1 cellular context compared by ENCODE assay signal in the genomic region with DNA sequence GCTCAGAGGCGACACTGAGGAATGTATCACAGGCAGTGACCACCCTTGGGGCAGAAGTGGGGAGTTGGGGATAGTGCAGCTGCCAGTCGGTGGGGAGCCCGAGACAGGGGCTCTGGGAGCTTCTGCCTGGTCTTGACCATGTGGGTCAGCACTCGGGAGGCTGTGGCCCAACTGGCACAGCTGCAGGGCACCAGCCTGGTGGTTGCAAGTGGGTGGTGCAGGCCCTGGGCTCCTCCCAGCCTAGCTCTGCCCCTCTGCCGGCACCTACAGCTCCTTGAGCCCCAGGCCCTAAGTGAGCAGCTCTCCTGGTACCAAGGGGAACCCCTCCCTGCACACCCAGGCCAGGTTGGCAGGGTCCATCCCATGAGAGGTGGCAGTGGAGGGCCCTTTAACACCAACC.
TF ChIP-seq lines count a peak whose summit lies in the region.

No MANE protein-coding gene starts in this region.

TF ChIP-seq in GM12878, 131 proteins besides CTCF, POLR2A, EP300 and RAD21 (continued from another document):
- TF ChIP-seq, protein P1, sequence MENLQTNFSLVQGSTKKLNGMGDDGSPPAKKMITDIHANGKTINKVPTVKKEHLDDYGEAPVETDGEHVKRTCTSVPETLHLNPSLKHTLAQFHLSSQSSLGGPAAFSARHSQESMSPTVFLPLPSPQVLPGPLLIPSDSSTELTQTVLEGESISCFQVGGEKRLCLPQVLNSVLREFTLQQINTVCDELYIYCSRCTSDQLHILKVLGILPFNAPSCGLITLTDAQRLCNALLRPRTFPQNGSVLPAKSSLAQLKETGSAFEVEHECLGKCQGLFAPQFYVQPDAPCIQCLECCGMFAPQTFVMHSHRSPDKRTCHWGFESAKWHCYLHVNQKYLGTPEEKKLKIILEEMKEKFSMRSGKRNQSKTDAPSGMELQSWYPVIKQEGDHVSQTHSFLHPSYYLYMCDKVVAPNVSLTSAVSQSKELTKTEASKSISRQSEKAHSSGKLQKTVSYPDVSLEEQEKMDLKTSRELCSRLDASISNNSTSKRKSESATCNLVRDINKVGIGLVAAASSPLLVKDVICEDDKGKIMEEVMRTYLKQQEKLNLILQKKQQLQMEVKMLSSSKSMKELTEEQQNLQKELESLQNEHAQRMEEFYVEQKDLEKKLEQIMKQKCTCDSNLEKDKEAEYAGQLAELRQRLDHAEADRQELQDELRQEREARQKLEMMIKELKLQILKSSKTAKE (IDR thresholded peaks at IDR 0.05; ENCODE audit: low read depth, poor library complexity, severe bottlenecking), result no peak
- TF ChIP-seq, protein P2, sequence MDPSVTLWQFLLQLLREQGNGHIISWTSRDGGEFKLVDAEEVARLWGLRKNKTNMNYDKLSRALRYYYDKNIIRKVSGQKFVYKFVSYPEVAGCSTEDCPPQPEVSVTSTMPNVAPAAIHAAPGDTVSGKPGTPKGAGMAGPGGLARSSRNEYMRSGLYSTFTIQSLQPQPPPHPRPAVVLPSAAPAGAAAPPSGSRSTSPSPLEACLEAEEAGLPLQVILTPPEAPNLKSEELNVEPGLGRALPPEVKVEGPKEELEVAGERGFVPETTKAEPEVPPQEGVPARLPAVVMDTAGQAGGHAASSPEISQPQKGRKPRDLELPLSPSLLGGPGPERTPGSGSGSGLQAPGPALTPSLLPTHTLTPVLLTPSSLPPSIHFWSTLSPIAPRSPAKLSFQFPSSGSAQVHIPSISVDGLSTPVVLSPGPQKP (IDR thresholded peaks at IDR 0.05; ENCODE audit: low read depth, low read length), result no peak
- TF ChIP-seq, protein P3, sequence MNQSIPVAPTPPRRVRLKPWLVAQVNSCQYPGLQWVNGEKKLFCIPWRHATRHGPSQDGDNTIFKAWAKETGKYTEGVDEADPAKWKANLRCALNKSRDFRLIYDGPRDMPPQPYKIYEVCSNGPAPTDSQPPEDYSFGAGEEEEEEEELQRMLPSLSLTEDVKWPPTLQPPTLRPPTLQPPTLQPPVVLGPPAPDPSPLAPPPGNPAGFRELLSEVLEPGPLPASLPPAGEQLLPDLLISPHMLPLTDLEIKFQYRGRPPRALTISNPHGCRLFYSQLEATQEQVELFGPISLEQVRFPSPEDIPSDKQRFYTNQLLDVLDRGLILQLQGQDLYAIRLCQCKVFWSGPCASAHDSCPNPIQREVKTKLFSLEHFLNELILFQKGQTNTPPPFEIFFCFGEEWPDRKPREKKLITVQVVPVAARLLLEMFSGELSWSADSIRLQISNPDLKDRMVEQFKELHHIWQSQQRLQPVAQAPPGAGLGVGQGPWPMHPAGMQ (IDR thresholded peaks at IDR 0.05; ENCODE audit: borderline replicate concordance), result no peak
- TF ChIP-seq IKZF2 (IDR thresholded peaks at IDR 0.05) (no peak), PAX5 (IDR thresholded peaks at IDR 0.05; ENCODE audit: borderline replicate concordance, low read depth, low read length) (no peak), ZZZ3 (IDR thresholded peaks at IDR 0.05; ENCODE audit: control insufficient read depth, insufficient read length, low read depth) (no peak), GATAD2B (conservative IDR thresholded peaks at IDR 0.05; ENCODE audit: low read depth) (no peak), WRNIP1 (IDR thresholded peaks at IDR 0.05; ENCODE audit: borderline replicate concordance, low read depth, low read length) (no peak), JUND (IDR thresholded peaks at IDR 0.05; ENCODE audit: low read depth, low read length) (no peak), RAD51 (IDR thresholded peaks at IDR 0.05) (no peak), SPI1 (IDR thresholded peaks at IDR 0.05; ENCODE audit: borderline replicate concordance, insufficient read depth, low read depth, low read length) (no peak), FOXM1 (IDR thresholded peaks at IDR 0.05; ENCODE audit: low read depth, low read length) (no peak), PML (IDR thresholded peaks at IDR 0.05; ENCODE audit: low read length) (no peak), NR2C2 (IDR thresholded peaks at IDR 0.05; ENCODE audit: borderline replicate concordance, control insufficient read depth, insufficient read length, low read depth) (no peak)
- TF ChIP-seq, protein P4, sequence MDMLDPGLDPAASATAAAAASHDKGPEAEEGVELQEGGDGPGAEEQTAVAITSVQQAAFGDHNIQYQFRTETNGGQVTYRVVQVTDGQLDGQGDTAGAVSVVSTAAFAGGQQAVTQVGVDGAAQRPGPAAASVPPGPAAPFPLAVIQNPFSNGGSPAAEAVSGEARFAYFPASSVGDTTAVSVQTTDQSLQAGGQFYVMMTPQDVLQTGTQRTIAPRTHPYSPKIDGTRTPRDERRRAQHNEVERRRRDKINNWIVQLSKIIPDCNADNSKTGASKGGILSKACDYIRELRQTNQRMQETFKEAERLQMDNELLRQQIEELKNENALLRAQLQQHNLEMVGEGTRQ (IDR thresholded peaks at IDR 0.05; ENCODE audit: borderline replicate concordance, low read depth, low read length), result no peak
